Comparison of ENCODE assay signal across 1 cellular context in the genomic region with DNA sequence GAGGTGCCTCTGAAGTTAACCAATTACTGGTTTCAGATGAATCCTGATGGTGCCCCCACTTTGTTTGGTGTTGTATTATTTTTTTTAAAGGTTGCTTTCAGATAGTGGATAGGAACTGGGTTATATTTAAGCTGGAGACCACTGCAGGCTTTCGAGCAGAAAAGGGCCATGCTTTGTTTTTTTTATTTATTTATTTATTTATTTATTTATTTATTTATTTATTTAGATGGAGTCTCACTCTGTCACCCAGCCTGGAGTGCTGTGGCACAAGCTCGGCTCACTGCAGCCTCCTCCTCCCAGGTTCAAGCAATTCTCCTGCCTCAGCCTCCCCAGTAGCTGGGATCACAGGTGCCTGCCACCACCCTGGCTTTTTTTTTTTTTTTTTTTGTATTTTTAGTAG. TPM values are rescaled to one million over a fixed set of nuclear protein-coding genes. Genes with fewer than 3 reads are reported as not detected.
"Had no signal": no experiment of that assay in that cellular context is flagged by ENCODE, and none has a peak within 500 bp of the region (broad histone marks: within the 10 kb centered on the region; RNA-seq: fewer than 3 reads in every experiment).

No MANE protein-coding gene starts in this region.

RNA-seq across cellular contexts. Expression of gene NSG2, which starts 57.1 kb away (rescaled TPM):
- total RNA-seq: GM12878 had no signal
